In genomic region chr15:72732554-72732953, GRCh38 we compare ENCODE assay signal across 3 cellular contexts.
TF ChIP-seq lines count a peak whose summit lies in the region.

No MANE protein-coding gene starts in this region.

TF ChIP-seq in SK-N-SH, 30 proteins besides CTCF, POLR2A, EP300 and RAD21 (continues in another document):
- TF ChIP-seq USF1 (IDR thresholded peaks at IDR 0.05; ENCODE audit: borderline replicate concordance, low read depth) (no peak), USF2 (IDR thresholded peaks at IDR 0.05; ENCODE audit: borderline replicate concordance, low read depth, low read length) (no peak), EZH2phosphoT487 (IDR thresholded peaks at IDR 0.05; ENCODE audit: borderline replicate concordance, low read depth) (no peak), NFIC (IDR thresholded peaks at IDR 0.05; ENCODE audit: borderline replicate concordance) (no peak), MEF2A (IDR thresholded peaks at IDR 0.05; ENCODE audit: borderline replicate concordance, low read depth) (no peak), TCF12 (IDR thresholded peaks at IDR 0.05) (no peak), MAX (IDR thresholded peaks at IDR 0.05; ENCODE audit: low read depth) (no peak), JUND (IDR thresholded peaks at IDR 0.05) (no peak), ZBTB33 (IDR thresholded peaks at IDR 0.05; ENCODE audit: borderline replicate concordance, low read depth) (no peak), REST (IDR thresholded peaks at IDR 0.05; ENCODE audit: low read depth, low read length) (no peak)

TF ChIP-seq in SK-N-SH treated with all-trans-retinoic acid at 6 μM for 48 hours, 23 proteins besides CTCF, POLR2A, EP300 and RAD21:
- TF ChIP-seq, protein P1, sequence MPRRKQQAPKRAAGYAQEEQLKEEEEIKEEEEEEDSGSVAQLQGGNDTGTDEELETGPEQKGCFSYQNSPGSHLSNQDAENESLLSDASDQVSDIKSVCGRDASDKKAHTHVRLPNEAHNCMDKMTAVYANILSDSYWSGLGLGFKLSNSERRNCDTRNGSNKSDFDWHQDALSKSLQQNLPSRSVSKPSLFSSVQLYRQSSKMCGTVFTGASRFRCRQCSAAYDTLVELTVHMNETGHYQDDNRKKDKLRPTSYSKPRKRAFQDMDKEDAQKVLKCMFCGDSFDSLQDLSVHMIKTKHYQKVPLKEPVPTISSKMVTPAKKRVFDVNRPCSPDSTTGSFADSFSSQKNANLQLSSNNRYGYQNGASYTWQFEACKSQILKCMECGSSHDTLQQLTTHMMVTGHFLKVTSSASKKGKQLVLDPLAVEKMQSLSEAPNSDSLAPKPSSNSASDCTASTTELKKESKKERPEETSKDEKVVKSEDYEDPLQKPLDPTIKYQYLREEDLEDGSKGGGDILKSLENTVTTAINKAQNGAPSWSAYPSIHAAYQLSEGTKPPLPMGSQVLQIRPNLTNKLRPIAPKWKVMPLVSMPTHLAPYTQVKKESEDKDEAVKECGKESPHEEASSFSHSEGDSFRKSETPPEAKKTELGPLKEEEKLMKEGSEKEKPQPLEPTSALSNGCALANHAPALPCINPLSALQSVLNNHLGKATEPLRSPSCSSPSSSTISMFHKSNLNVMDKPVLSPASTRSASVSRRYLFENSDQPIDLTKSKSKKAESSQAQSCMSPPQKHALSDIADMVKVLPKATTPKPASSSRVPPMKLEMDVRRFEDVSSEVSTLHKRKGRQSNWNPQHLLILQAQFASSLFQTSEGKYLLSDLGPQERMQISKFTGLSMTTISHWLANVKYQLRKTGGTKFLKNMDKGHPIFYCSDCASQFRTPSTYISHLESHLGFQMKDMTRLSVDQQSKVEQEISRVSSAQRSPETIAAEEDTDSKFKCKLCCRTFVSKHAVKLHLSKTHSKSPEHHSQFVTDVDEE (CRISPR knock-in tag; IDR thresholded peaks at IDR 0.05): no peak
- no peak for TF ChIP-seq ZFP3 (CRISPR knock-in tag; IDR thresholded peaks at IDR 0.05)
- TF ChIP-seq, protein P2, sequence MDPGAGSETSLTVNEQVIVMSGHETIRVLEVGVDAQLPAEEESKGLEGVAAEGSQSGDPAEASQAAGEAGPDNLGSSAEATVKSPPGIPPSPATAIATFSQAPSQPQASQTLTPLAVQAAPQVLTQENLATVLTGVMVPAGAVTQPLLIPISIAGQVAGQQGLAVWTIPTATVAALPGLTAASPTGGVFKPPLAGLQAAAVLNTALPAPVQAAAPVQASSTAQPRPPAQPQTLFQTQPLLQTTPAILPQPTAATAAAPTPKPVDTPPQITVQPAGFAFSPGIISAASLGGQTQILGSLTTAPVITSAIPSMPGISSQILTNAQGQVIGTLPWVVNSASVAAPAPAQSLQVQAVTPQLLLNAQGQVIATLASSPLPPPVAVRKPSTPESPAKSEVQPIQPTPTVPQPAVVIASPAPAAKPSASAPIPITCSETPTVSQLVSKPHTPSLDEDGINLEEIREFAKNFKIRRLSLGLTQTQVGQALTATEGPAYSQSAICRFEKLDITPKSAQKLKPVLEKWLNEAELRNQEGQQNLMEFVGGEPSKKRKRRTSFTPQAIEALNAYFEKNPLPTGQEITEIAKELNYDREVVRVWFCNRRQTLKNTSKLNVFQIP (CRISPR knock-in tag; IDR thresholded peaks at IDR 0.05; ENCODE audit: borderline replicate concordance, low read depth): no peak
- no peak for TF ChIP-seq TCF4 (CRISPR knock-in tag; IDR thresholded peaks at IDR 0.05; ENCODE audit: borderline replicate concordance)
- TF ChIP-seq ZFP30 (CRISPR knock-in tag; IDR thresholded peaks at IDR 0.05): no peak
- TF ChIP-seq PATZ1 (CRISPR knock-in tag; IDR thresholded peaks at IDR 0.05; ENCODE audit: borderline replicate concordance): no peak
- TF ChIP-seq ZNF8 (CRISPR knock-in tag; IDR thresholded peaks at IDR 0.05): no peak
- no peak for TF ChIP-seq PPARA (CRISPR knock-in tag; IDR thresholded peaks at IDR 0.05; ENCODE audit: borderline replicate concordance)
- no peak for TF ChIP-seq ZNF565 (CRISPR knock-in tag; conservative IDR thresholded peaks at IDR 0.05; ENCODE audit: low read depth)
- TF ChIP-seq ISL1 (CRISPR knock-in tag; IDR thresholded peaks at IDR 0.05): no peak
- no peak for TF ChIP-seq ESRRG (CRISPR knock-in tag; IDR thresholded peaks at IDR 0.05)
- TF ChIP-seq OSR1 (CRISPR knock-in tag; IDR thresholded peaks at IDR 0.05): no peak
- no peak for TF ChIP-seq TOX (CRISPR knock-in tag; IDR thresholded peaks at IDR 0.05; ENCODE audit: borderline replicate concordance)
- TF ChIP-seq GLIS3 (CRISPR knock-in tag; IDR thresholded peaks at IDR 0.05): no peak
- no peak for TF ChIP-seq BACH2 (CRISPR knock-in tag; IDR thresholded peaks at IDR 0.05; ENCODE audit: borderline replicate concordance)
- TF ChIP-seq SNAI2 (CRISPR knock-in tag; IDR thresholded peaks at IDR 0.05): no peak
- no peak for TF ChIP-seq RARB (CRISPR knock-in tag; IDR thresholded peaks at IDR 0.05)

TF ChIP-seq in K562, 482 proteins besides CTCF, POLR2A, EP300 and RAD21:
- no peak for TF ChIP-seq BHLHE40 (IDR thresholded peaks at IDR 0.05; ENCODE audit: low read length)
- TF ChIP-seq ARID1B (IDR thresholded peaks at IDR 0.05): no peak
- no peak for TF ChIP-seq ILF3 (IDR thresholded peaks at IDR 0.05; ENCODE audit: borderline replicate concordance)
- no peak for TF ChIP-seq ESRRA (IDR thresholded peaks at IDR 0.05; ENCODE audit: borderline replicate concordance, low read depth)
